10 cellular contexts compared by ENCODE assay signal in genomic region chr11:116990061-116990473, GRCh38.
DNase-seq lines count a peak whose midpoint lies in the region; ATAC-seq and TF ChIP-seq lines count a peak whose summit lies in the region.
"Had no signal": no experiment of that assay in that cellular context is flagged by ENCODE, and none has a peak within 500 bp of the region (broad histone marks: within the 10 kb centered on the region; RNA-seq: fewer than 3 reads in every experiment).

No MANE protein-coding gene starts in this region.

- TF ChIP-seq CTCF in right atrium auricular region (IDR thresholded peaks at IDR 0.05) (no peak), right lobe of liver (IDR thresholded peaks at IDR 0.05) (no peak)

- H3K4me3 ChIP-seq in right atrium auricular region, result no peak overlapping the region
- no peak overlapping the region for H3K4me3 ChIP-seq in right lobe of liver

- intact Hi-C loops in Right ventricle myocardium superior (cut with DNase I) (no loop called here), right lobe of liver (cut with DNase I) (no loop called here)

- TF ChIP-seq POLR2A in right lobe of liver (IDR thresholded peaks at IDR 0.05), result no peak

- no peaks in the 10 kb centered on the region for H3K27me3 ChIP-seq in right atrium auricular region
- no peaks in the 10 kb centered on the region for H3K27me3 ChIP-seq in right lobe of liver

- H3K4me1 ChIP-seq in right atrium auricular region (peaks cover 0 to 57% of the 10 kb centered on the region in 2 donors), right lobe of liver (peaks cover 0 to 48% (median 18%) of the 10 kb centered on the region in 4 donors)

- peak; percentile 71 for ATAC-seq in Right ventricle myocardium superior (ENCODE audit: poor library complexity)
- peak; percentile 77 to 85 (median 80) for ATAC-seq in right lobe of liver
- ATAC-seq in HG02678 (IDR thresholded peaks at IDR 0.05; ENCODE audit: unreplicated experiment), result no peak

- H3K27ac ChIP-seq in right atrium auricular region (peak overlapping the region in 1 of 2 donors; percentile 25), cingulate gyrus (ENCODE audit: low read depth, low read length) (peak overlapping the region; percentile 78), right lobe of liver (peak overlapping the region in 2 of 3 donors; percentile 23 to 78)
- H3K27ac ChIP-seq: C4-2B had no signal

- no peaks in the 10 kb centered on the region for H3K27me3 Mint-ChIP-seq in T-helper 2 cell treated with Interferon-gamma antibody and Interleukin-4, amounts not matched to agents 5 μg/mL and 100 μg/mL, for 36 hours (ENCODE audit: low read depth)

- no peaks in the 10 kb centered on the region for H3K36me3 Mint-ChIP-seq in T-helper 2 cell treated with Interferon-gamma antibody and Interleukin-4, amounts not matched to agents 5 μg/mL and 100 μg/mL, for 36 hours (ENCODE audit: low read depth)

- H3K36me3 ChIP-seq in right atrium auricular region (no peaks in the 10 kb centered on the region), right lobe of liver (no peaks in the 10 kb centered on the region)

- no peak overlapping the region for H3K27ac Mint-ChIP-seq in T-helper 2 cell treated with Interferon-gamma antibody and Interleukin-4, amounts not matched to agents 5 μg/mL and 100 μg/mL, for 36 hours

- H3K4me1 Mint-ChIP-seq in T-helper 2 cell treated with Interferon-gamma antibody and Interleukin-4, amounts not matched to agents 5 μg/mL and 100 μg/mL, for 36 hours (ENCODE audit: low read depth), result peaks cover 49% of the 10 kb centered on the region

- H3K4me3 Mint-ChIP-seq in T-helper 2 cell treated with Interferon-gamma antibody and Interleukin-4, amounts not matched to agents 5 μg/mL and 100 μg/mL, for 36 hours, result no peak overlapping the region

- 11% methylated on average over 4 of the region's 4 CpGs for WGBS in right lobe of liver (ENCODE audit: insufficient coverage, low coverage, low lambda C conversion rate, missing lambda C conversion rate)

- no peak for DNase-seq in Right ventricle myocardium superior
- no peak for DNase-seq in right atrium auricular region (ENCODE audit: low spot score)
- peak in 1 of 3 donors; percentile 66 for DNase-seq in right lobe of liver
- no peak for DNase-seq in NAMALWA (ENCODE audit: low spot score)
- DNase-seq in T-helper 2 cell treated with Interferon-gamma antibody and Interleukin-4, amounts not matched to agents 5 μg/mL and 100 μg/mL, for 36 hours (ENCODE audit: low spot score), result no peak
- no peak for DNase-seq in SK-N-DZ (ENCODE audit: low spot score)
- DNase-seq: activated gamma-delta T cell treated with Interleukin-2 at 50 U/mL for 16 hours had no signal

- H3K9me3 ChIP-seq in right atrium auricular region (no peaks in the 10 kb centered on the region), right lobe of liver (no peaks in the 10 kb centered on the region)

- H3K9me3 Mint-ChIP-seq in T-helper 2 cell treated with Interferon-gamma antibody and Interleukin-4, amounts not matched to agents 5 μg/mL and 100 μg/mL, for 36 hours, result no peaks in the 10 kb centered on the region
